22 cellular contexts compared by ENCODE assay signal in the genomic region with DNA sequence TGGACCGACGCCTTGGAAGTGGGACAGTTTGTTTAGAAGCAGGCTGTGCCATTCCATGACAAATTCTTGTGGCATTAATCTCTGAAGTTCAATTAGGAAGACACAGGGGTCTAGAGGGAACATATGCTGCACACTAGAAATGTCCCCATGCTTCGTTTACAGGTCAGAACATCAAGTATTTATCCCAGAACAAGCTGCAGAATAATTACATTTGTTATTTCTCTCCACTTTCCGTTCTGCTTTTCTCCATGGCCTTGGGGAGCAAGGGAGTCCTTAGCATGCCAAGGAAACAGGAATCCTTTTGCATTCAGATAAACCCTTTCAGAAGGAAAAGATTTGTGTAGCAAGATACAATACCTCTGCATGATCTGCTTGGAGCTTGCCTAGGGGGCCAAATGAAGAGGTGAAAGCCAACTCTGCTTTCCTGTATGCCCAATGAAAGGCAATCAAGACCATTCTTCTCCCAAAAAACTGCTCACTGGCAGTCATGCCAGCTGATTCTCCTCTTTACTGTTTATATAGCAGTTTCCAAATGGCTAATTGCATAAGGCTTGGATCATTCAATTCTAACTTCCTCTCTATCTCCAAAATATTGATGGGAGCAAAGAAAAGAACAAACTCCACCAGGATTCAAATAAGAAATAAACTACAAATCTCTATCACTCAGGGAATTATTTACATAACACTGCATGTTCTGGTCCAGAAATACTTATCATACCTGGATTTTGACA. TPM values are rescaled to one million over a fixed set of nuclear protein-coding genes. Genes with fewer than 3 reads are reported as not detected.
"Had no signal": no experiment of that assay in that cellular context is flagged by ENCODE, and none has a peak within 500 bp of the region (broad histone marks: within the 10 kb centered on the region; RNA-seq: fewer than 3 reads in every experiment).

No MANE protein-coding gene starts in this region.

- DNase-seq: activated CD4-positive, alpha-beta T cell treated with anti-CD3 and anti-CD28 coated beads for 4 hours; activated CD8-positive, alpha-beta memory T cell treated with anti-CD3 and anti-CD28 coated beads, Interleukin-2, amount 50 U/mL, for 4 hours; activated CD8-positive, alpha-beta T cell treated with anti-CD3 and anti-CD28 coated beads for 36 hours; activated T-cell treated with anti-CD3 and anti-CD28 coated beads, Interleukin-2, amount 50 U/mL, for 72 hours; Karpas-422; NCI-H1105 treated with DMSO at 0.1 percent for 48 hours; NCI-H1436 treated with DMSO at 0.1 percent for 48 hours; NCI-H187; NCI-H2081 treated with DMSO at 0.1 percent for 48 hours; NCI-H446; NCI-H524; NCI-H748 treated with DMSO at 0.1 percent for 48 hours; SIG-M5; T-helper 2 cell; T1000; WERI-Rb-1 had no signal

- FAIRE-seq: astrocyte, TTC549 had no signal

- H3K36me3 ChIP-seq: WERI-Rb-1 had no signal

- ATAC-seq: activated CD4-positive, CD25-positive, alpha-beta regulatory T cell treated with anti-CD3 and anti-CD28 coated beads, Interleukin-2, amount 50 U/mL, for 24 hours; activated CD8-positive, alpha-beta T cell treated with anti-CD3 and anti-CD28 coated beads for 36 hours; activated T-cell treated with anti-CD3 and anti-CD28 coated beads, Interleukin-2, amount 50 U/mL, for 72 hours had no signal

- H3K27ac ChIP-seq: WERI-Rb-1 had no signal

RNA-seq across cellular contexts. Expression of gene PRKACG, which starts 2.6 kb away (rescaled TPM):
- total RNA-seq: activated CD8-positive, alpha-beta T cell treated with anti-CD3 and anti-CD28 coated beads for 36 hours; activated T-cell treated with anti-CD3 and anti-CD28 coated beads, Interleukin-2, amount 50 U/mL, for 72 hours; activated T-helper 2 cell treated with anti-CD3 and anti-CD28 coated beads, Interferon-gamma antibody, Interleukin-2, Interleukin-4, amounts not matched to agents 10 μg/mL and 5 μg/mL and 100 μg/mL, durations not matched to agents 14 hours and 24 hours and 36 hours; astrocyte; OCI-LY7; RPMI7951 had no signal
